ENCODE assay signal across 21 cellular contexts in genomic region chr7:138166681-138167080, GRCh38.
DNase-seq lines count a peak whose midpoint lies in the region; ATAC-seq and TF ChIP-seq lines count a peak whose summit lies in the region.
"Had no signal": no experiment of that assay in that cellular context is flagged by ENCODE, and none has a peak within 500 bp of the region (broad histone marks: within the 10 kb centered on the region; RNA-seq: fewer than 3 reads in every experiment).

No MANE protein-coding gene starts in this region.

- peaks cover 4% of the 10 kb centered on the region for H3K27me3 Mint-ChIP-seq in endothelial cell (ENCODE audit: unreplicated experiment)
- H3K27me3 Mint-ChIP-seq in neural crest cell (ENCODE audit: low read depth): no peaks in the 10 kb centered on the region

- POLR2A ChIA-PET in A673 (lab: Charles Lee; ENCODE audit: low non-redundant PET): no interaction called here

- H3K36me3 ChIP-seq in A673 (ENCODE audit: insufficient read depth, low read length, poor library complexity, severe bottlenecking) (no peaks in the 10 kb centered on the region), SK-N-MC (ENCODE audit: insufficient read depth, low read length) (no peaks in the 10 kb centered on the region)
- H3K36me3 ChIP-seq: BE2C had no signal

- CTCF ChIA-PET in A673 (lab: Charles Lee): no interaction called here

- H3K4me1 ChIP-seq in A673 (ENCODE audit: insufficient read depth, low read length, poor library complexity, severe bottlenecking): no peaks in the 10 kb centered on the region

- DNase-seq in A673 (ENCODE audit: low spot score): peak; percentile 35
- DNase-seq in SK-N-MC (ENCODE audit: low read depth, low spot score): peak; percentile 18
- no peak for DNase-seq in endothelial cell (ENCODE audit: low spot score)
- DNase-seq in neural crest cell (ENCODE audit: low read depth, low spot score): no peak
- DNase-seq in HPDE6-E6E7 (ENCODE audit: extremely low spot score): no peak
- no peak for DNase-seq in medulla oblongata (ENCODE audit: extremely low spot score)
- DNase-seq: BE2C; Calu3; CD4-positive, alpha-beta T cell; KG1; NCI-H1417 treated with DMSO at 0.1 percent for 48 hours; NCI-H2029; NCI-H2171 treated with DMSO at 0.1 percent for 48 hours; NCI-H446 treated with DMSO at 0.1 percent for 48 hours; NCI-H748 treated with DMSO at 0.1 percent for 48 hours; PC-3 had no signal

- H3K36me3 Mint-ChIP-seq in endothelial cell (ENCODE audit: low read depth, unreplicated experiment) (peaks cover 21% of the 10 kb centered on the region), neural crest cell (ENCODE audit: low read depth) (peaks cover 22% of the 10 kb centered on the region)

- intact Hi-C loops in A673 (cut with micrococcal nuclease; ENCODE audit: unreplicated experiment): loop anchor here (10.0 kb wide), 3 partner anchors 262 to 698 kb away; no protein-coding TSS in a partner anchor

- no peak overlapping the region for H3K4me3 ChIP-seq in A673 (ENCODE audit: low read depth, low read length, poor library complexity, severe bottlenecking)
- no peak overlapping the region; the same call in 1 of the 2 replicates for H3K4me3 ChIP-seq in SK-N-MC

- H3K9me3 Mint-ChIP-seq in endothelial cell (ENCODE audit: unreplicated experiment) (peaks cover 17% of the 10 kb centered on the region), neural crest cell (peaks cover 12% of the 10 kb centered on the region)

- H3K27me3 ChIP-seq in A673 (replicated peaks; ENCODE audit: insufficient read depth, low read depth, low read length, poor library complexity): no peaks in the 10 kb centered on the region
- H3K27me3 ChIP-seq: BE2C had no signal

- no peak for TF ChIP-seq CTCF in A673 (conservative IDR thresholded peaks at IDR 0.05; ENCODE audit: low read depth, low read length)
- TF ChIP-seq CTCF in endothelial cell (IDR thresholded peaks at IDR 0.05; ENCODE audit: unreplicated experiment): no peak
- no peak for TF ChIP-seq CTCF in neural crest cell (conservative IDR thresholded peaks at IDR 0.05)

- no peak overlapping the region for H3K9ac ChIP-seq in SK-N-MC (ENCODE audit: insufficient read length)

- H3K4me1 Mint-ChIP-seq in endothelial cell (ENCODE audit: unreplicated experiment) (peaks cover 37% of the 10 kb centered on the region), neural crest cell (peaks cover 62% of the 10 kb centered on the region)

- H3K4me3 Mint-ChIP-seq in endothelial cell (ENCODE audit: unreplicated experiment) (no peak overlapping the region), neural crest cell (no peak overlapping the region)
- H3K4me3 Mint-ChIP-seq: CD4-positive, alpha-beta T cell had no signal

- H3K9me3 ChIP-seq in A673 (ENCODE audit: low read depth, low read length, poor library complexity, severe bottlenecking) (no peaks in the 10 kb centered on the region), SK-N-MC (ENCODE audit: low read depth, low read length) (no peaks in the 10 kb centered on the region; the same call in 1 of the 2 replicates)

- ATAC-seq in HG02571 (IDR thresholded peaks at IDR 0.05; ENCODE audit: unreplicated experiment): no peak
- no peak for ATAC-seq in GM18498 (IDR thresholded peaks at IDR 0.05; ENCODE audit: unreplicated experiment)
- ATAC-seq: HepG2, PC-3 had no signal

- no TSS peak for BruUV-seq in A673 (replicated peaks; lab: Mats Ljungman, UMichigan)

- H3K27ac Mint-ChIP-seq in endothelial cell (ENCODE audit: unreplicated experiment): peak overlapping the region; percentile 98
- peak overlapping the region; percentile 76 for H3K27ac Mint-ChIP-seq in neural crest cell (ENCODE audit: unreplicated experiment)
- H3K27ac Mint-ChIP-seq: CD4-positive, alpha-beta T cell had no signal

- no peak overlapping the region for H3K27ac ChIP-seq in A673 (ENCODE audit: low read depth, low read length, poor library complexity, severe bottlenecking)
- no peak overlapping the region for H3K27ac ChIP-seq in SK-N-MC
- H3K27ac ChIP-seq: 22Rv1, RWPE1 had no signal

Comparison
In these comparisons a context has a peak if more than half of its experiments do, and no peak if none do; other contexts are left out.
1. DNase-seq: peak in A673 (single experiment) and SK-N-MC (single experiment); none in endothelial cell (single experiment), neural crest cell (single experiment), HPDE6-E6E7 (single experiment) and medulla oblongata (single experiment).